1 cellular context compared by ENCODE assay signal in the genomic region with DNA sequence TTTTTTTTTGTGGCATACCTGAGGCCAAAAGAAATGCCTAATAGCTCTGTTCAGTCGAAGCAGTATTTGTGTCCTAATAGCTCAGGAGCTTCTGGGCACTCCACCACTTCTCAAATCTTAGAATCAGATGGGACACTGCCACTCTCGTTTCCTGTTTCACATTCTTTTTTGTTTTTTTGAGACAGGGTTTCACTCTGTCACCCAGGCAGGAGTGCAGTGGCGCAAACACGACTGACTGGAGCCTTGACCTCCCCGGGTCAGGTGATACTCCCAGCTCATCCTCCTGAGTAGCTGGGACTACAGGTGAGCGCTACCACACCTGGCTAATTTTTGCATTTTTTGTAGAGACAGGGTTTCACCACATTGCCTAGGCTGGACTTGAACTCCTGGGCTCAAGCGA.
TF ChIP-seq lines count a peak whose summit lies in the region.

No MANE protein-coding gene starts in this region.

TF ChIP-seq in HepG2, 621 proteins besides CTCF, POLR2A, EP300 and RAD21:
- TF ChIP-seq POLR2AphosphoS2 (IDR thresholded peaks at IDR 0.05; ENCODE audit: low read depth, low read length) (no peak), MEIS1 (CRISPR knock-in tag; IDR thresholded peaks at IDR 0.05; ENCODE audit: borderline replicate concordance) (no peak), NCOR1 (IDR thresholded peaks at IDR 0.05; ENCODE audit: borderline replicate concordance, low read length) (no peak), ZSCAN22 (CRISPR knock-in tag; IDR thresholded peaks at IDR 0.05) (no peak), MIER3 (CRISPR knock-in tag; IDR thresholded peaks at IDR 0.05; ENCODE audit: borderline replicate concordance) (no peak), ZNF256 (CRISPR knock-in tag; conservative IDR thresholded peaks at IDR 0.05) (no peak), E2F2 (CRISPR knock-in tag; IDR thresholded peaks at IDR 0.05; ENCODE audit: borderline replicate concordance) (no peak), CREB1 (IDR thresholded peaks at IDR 0.05) (no peak), CREB1 (CRISPR knock-in tag; IDR thresholded peaks at IDR 0.05) (no peak), ZNF713 (CRISPR knock-in tag; IDR thresholded peaks at IDR 0.05) (no peak), ZNF644 (CRISPR knock-in tag; IDR thresholded peaks at IDR 0.05; ENCODE audit: low read depth) (no peak), CREB3 (CRISPR knock-in tag; IDR thresholded peaks at IDR 0.05) (no peak), ZNF768 (CRISPR knock-in tag; IDR thresholded peaks at IDR 0.05) (no peak), ZFAT (CRISPR knock-in tag; conservative IDR thresholded peaks at IDR 0.05) (no peak), ZNF724P (CRISPR knock-in tag; IDR thresholded peaks at IDR 0.05; ENCODE audit: borderline replicate concordance) (no peak)
- TF ChIP-seq, protein P1, sequence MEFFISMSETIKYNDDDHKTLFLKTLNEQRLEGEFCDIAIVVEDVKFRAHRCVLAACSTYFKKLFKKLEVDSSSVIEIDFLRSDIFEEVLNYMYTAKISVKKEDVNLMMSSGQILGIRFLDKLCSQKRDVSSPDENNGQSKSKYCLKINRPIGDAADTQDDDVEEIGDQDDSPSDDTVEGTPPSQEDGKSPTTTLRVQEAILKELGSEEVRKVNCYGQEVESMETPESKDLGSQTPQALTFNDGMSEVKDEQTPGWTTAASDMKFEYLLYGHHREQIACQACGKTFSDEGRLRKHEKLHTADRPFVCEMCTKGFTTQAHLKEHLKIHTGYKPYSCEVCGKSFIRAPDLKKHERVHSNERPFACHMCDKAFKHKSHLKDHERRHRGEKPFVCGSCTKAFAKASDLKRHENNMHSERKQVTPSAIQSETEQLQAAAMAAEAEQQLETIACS (CRISPR knock-in tag; IDR thresholded peaks at IDR 0.05), result no peak
- TF ChIP-seq, protein P2, sequence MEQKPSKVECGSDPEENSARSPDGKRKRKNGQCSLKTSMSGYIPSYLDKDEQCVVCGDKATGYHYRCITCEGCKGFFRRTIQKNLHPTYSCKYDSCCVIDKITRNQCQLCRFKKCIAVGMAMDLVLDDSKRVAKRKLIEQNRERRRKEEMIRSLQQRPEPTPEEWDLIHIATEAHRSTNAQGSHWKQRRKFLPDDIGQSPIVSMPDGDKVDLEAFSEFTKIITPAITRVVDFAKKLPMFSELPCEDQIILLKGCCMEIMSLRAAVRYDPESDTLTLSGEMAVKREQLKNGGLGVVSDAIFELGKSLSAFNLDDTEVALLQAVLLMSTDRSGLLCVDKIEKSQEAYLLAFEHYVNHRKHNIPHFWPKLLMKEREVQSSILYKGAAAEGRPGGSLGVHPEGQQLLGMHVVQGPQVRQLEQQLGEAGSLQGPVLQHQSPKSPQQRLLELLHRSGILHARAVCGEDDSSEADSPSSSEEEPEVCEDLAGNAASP (CRISPR knock-in tag; IDR thresholded peaks at IDR 0.05; ENCODE audit: borderline replicate concordance), result no peak
- TF ChIP-seq, protein P3, sequence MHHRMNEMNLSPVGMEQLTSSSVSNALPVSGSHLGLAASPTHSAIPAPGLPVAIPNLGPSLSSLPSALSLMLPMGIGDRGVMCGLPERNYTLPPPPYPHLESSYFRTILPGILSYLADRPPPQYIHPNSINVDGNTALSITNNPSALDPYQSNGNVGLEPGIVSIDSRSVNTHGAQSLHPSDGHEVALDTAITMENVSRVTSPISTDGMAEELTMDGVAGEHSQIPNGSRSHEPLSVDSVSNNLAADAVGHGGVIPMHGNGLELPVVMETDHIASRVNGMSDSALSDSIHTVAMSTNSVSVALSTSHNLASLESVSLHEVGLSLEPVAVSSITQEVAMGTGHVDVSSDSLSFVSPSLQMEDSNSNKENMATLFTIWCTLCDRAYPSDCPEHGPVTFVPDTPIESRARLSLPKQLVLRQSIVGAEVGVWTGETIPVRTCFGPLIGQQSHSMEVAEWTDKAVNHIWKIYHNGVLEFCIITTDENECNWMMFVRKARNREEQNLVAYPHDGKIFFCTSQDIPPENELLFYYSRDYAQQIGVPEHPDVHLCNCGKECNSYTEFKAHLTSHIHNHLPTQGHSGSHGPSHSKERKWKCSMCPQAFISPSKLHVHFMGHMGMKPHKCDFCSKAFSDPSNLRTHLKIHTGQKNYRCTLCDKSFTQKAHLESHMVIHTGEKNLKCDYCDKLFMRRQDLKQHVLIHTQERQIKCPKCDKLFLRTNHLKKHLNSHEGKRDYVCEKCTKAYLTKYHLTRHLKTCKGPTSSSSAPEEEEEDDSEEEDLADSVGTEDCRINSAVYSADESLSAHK (CRISPR knock-in tag; IDR thresholded peaks at IDR 0.05; ENCODE audit: borderline replicate concordance), result no peak
